12 cellular contexts compared by ENCODE assay signal in the genomic region with DNA sequence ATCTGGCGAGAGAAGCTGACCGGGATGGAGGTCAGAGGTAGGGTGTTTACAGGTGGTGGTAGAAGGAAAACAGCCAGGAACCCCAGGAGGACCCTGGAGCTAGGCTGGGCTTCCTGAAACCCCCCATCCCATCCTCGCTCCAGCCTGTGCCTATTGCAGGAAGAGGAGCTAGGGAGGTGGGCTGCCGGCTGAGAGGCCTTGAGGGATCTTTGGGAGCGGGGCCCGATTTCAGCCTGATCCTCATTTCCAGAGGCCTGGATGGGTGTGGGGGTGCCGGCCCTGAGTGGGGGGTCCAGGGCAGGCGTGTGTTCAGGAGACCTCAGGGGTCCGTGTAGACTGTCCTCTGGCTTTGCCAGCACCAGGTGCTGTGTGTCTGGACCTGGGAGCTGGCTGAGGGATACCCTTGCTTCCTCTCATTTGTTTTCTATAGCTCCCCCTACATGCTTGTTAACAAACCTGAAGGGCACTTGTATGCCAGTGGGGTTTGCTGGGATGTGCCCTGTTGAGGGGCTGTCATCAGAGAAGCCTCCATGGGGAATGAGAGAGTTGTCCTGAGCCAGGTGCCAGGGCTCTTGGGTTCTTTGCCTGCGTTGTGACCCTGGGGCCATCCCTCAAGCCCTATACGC. TPM values are rescaled to one million over a fixed set of nuclear protein-coding genes. Genes with fewer than 3 reads are reported as not detected.
A peak's percentile ranks its signal among the peaks of the same experiment; 100 is the strongest.
DNase-seq lines count a peak whose midpoint lies in the region; ATAC-seq and TF ChIP-seq lines count a peak whose summit lies in the region.
"Had no signal": no experiment of that assay in that cellular context is flagged by ENCODE, and none has a peak within 500 bp of the region (broad histone marks: within the 10 kb centered on the region; RNA-seq: fewer than 3 reads in every experiment).

No MANE protein-coding gene starts in this region.

- H3K27ac ChIP-seq in Panc1 (ENCODE audit: low read length) (no peak overlapping the region), rectal smooth muscle tissue (ENCODE audit: low read depth, low read length) (no peak overlapping the region)
- H3K27ac ChIP-seq: SJSA1, uterus had no signal

- H3K4me3 Mint-ChIP-seq in activated CD4-positive, alpha-beta T cell treated with anti-CD3 and anti-CD28 coated beads for 36 hours: peak overlapping the region; percentile 59
- peak overlapping the region; percentile 92 for H3K4me3 Mint-ChIP-seq in glutamatergic neuron (ENCODE audit: unreplicated experiment)

- H3K27me3 Mint-ChIP-seq in activated CD4-positive, alpha-beta T cell treated with anti-CD3 and anti-CD28 coated beads for 36 hours: peaks cover 42% of the 10 kb centered on the region
- H3K27me3 Mint-ChIP-seq in glutamatergic neuron (ENCODE audit: unreplicated experiment): peaks cover 4% of the 10 kb centered on the region

- peaks cover 4% of the 10 kb centered on the region for H3K4me1 Mint-ChIP-seq in activated CD4-positive, alpha-beta T cell treated with anti-CD3 and anti-CD28 coated beads for 36 hours
- peaks cover 16% of the 10 kb centered on the region for H3K4me1 Mint-ChIP-seq in glutamatergic neuron (ENCODE audit: low read depth, unreplicated experiment)

- TF ChIP-seq CTCF in Panc1 (IDR thresholded peaks at IDR 0.05) (no peak; the same call in 1 of the 2 replicates), glutamatergic neuron (IDR thresholded peaks at IDR 0.05; ENCODE audit: partially characterized antibody, unreplicated experiment) (no peak)

- intact Hi-C loops in activated CD4-positive, alpha-beta T cell treated with anti-CD3 and anti-CD28 coated beads for 36 hours (cut with DNase I, micrococcal nuclease): no loop called here
- intact Hi-C loops in Panc1 (cut with micrococcal nuclease; ENCODE audit: unreplicated experiment): no loop called here

- H3K4me3 ChIP-seq in Panc1 (ENCODE audit: low read depth in 2 of 2, low read length in 2 of 2) (peak overlapping the region; percentile 28 to 39), rectal smooth muscle tissue (ENCODE audit: low read length) (peak overlapping the region; percentile 47)
- H3K4me3 ChIP-seq: SJSA1, uterus had no signal

- H3K9me3 Mint-ChIP-seq in activated CD4-positive, alpha-beta T cell treated with anti-CD3 and anti-CD28 coated beads for 36 hours (ENCODE audit: low read depth): no peaks in the 10 kb centered on the region
- peaks cover 17% of the 10 kb centered on the region for H3K9me3 Mint-ChIP-seq in glutamatergic neuron (ENCODE audit: unreplicated experiment)

- POLR2A ChIA-PET in activated CD4-positive, alpha-beta T cell treated with anti-CD3 and anti-CD28 coated beads for 36 hours (lab: Charles Lee): no interaction called here
- POLR2A ChIA-PET in Panc1 (lab: Charles Lee): no interaction called here

- CTCF ChIA-PET in activated CD4-positive, alpha-beta T cell treated with anti-CD3 and anti-CD28 coated beads for 36 hours (lab: Charles Lee): interaction anchor here (0.8 kb wide), 1 partner anchor 59 kb away, joined by 4 read pairs; no protein-coding TSS in a partner anchor
- CTCF ChIA-PET in Panc1 (lab: Charles Lee): interaction anchor here (0.5 to 0.6 kb wide), 2 partner anchors 12 to 106 kb away, joined by 3 to 4 read pairs; no protein-coding TSS in a partner anchor

- no peaks in the 10 kb centered on the region for H3K4me1 ChIP-seq in Panc1 (ENCODE audit: control insufficient read depth, insufficient read depth, low read length)
- H3K4me1 ChIP-seq in rectal smooth muscle tissue (ENCODE audit: control insufficient read depth, insufficient read depth, low read length): no peaks in the 10 kb centered on the region
- H3K4me1 ChIP-seq: SJSA1 had no signal

- H3K36me3 Mint-ChIP-seq in activated CD4-positive, alpha-beta T cell treated with anti-CD3 and anti-CD28 coated beads for 36 hours (ENCODE audit: low read depth): no peaks in the 10 kb centered on the region
- no peaks in the 10 kb centered on the region for H3K36me3 Mint-ChIP-seq in glutamatergic neuron (ENCODE audit: unreplicated experiment)

- in situ Hi-C loops in Panc1 (cut with HindIII; ENCODE audit: low pct_unique_long_range_greater_than_20kb, low sequenced_read_pairs): no loop called here

- H3K27me3 ChIP-seq in Panc1 (ENCODE audit: control insufficient read depth, insufficient read depth, low read length) (0 out of 2 replicates have a peak, but pooled peaks cover 2% of the 10 kb centered on the region), rectal smooth muscle tissue (ENCODE audit: control insufficient read depth, insufficient read depth, low read length) (peaks cover 11% of the 10 kb centered on the region)

- H3K27ac Mint-ChIP-seq in activated CD4-positive, alpha-beta T cell treated with anti-CD3 and anti-CD28 coated beads for 36 hours: no peak overlapping the region
- H3K27ac Mint-ChIP-seq in glutamatergic neuron (ENCODE audit: unreplicated experiment): peak overlapping the region; percentile 77

- H3K9me3 ChIP-seq in Panc1 (ENCODE audit: control insufficient read depth, insufficient read depth, low read depth, low read length): no peaks in the 10 kb centered on the region
- H3K9me3 ChIP-seq: SJSA1, uterus had no signal

- no TSS peak for BruUV-seq in Panc1 (replicated peaks; lab: Mats Ljungman, UMichigan)

- H3K9ac ChIP-seq in rectal smooth muscle tissue (ENCODE audit: low read length): no peak overlapping the region

- no peaks in the 10 kb centered on the region for H3K36me3 ChIP-seq in Panc1 (ENCODE audit: control insufficient read depth, insufficient read depth, low read length)
- no peaks in the 10 kb centered on the region for H3K36me3 ChIP-seq in rectal smooth muscle tissue (ENCODE audit: control insufficient read depth, insufficient read depth, low read length)
- H3K36me3 ChIP-seq: SJSA1, uterus had no signal

- no peak for ATAC-seq in activated CD4-positive, alpha-beta T cell treated with anti-CD3 and anti-CD28 coated beads for 36 hours
- ATAC-seq in Panc1: peak; percentile 49; the same call in 1 of the 2 replicates

- DNase-seq in activated CD4-positive, alpha-beta T cell treated with anti-CD3 and anti-CD28 coated beads for 36 hours: no peak
- no peak for DNase-seq in activated CD4-positive, alpha-beta T cell treated with anti-CD3 and anti-CD28 coated beads, Interleukin-2, amount 50 U/mL, for 4 hours
- DNase-seq in Panc1 (ENCODE audit: low read depth, low spot score) (no peak), glutamatergic neuron (no peak), kidney glomerular epithelial cell (lab: John Stamatoyannopoulos, UW) (no peak), NCI-H524 treated with DMSO at 0.1 percent for 48 hours (lab: John Stamatoyannopoulos, UW) (no peak), SIG-M5 (lab: John Stamatoyannopoulos, UW) (no peak)
- DNase-seq: erythroblast, midbrain, uterus had no signal

RNA-seq across cellular contexts. Expression of gene RAP1GAP2, which starts 18.9 kb away (rescaled TPM):
- under 1 TPM; 0.64 to 0.86 TPM for total RNA-seq in activated CD4-positive, alpha-beta T cell treated with anti-CD3 and anti-CD28 coated beads for 36 hours
- 10.0 TPM for total RNA-seq in Panc1 (2021; ENCODE audit: unreplicated experiment)
- polyA plus RNA-seq in Panc1 (2012; ENCODE audit: insufficient read length): 14.6 TPM
- 86.0 TPM for total RNA-seq in glutamatergic neuron (ENCODE audit: unreplicated experiment)

RNA-seq across cellular contexts. Expression of gene CCDC92B, which starts 27.9 kb away (rescaled TPM):
- not detected for total RNA-seq in activated CD4-positive, alpha-beta T cell treated with anti-CD3 and anti-CD28 coated beads for 36 hours
- total RNA-seq in Panc1 (2021; ENCODE audit: unreplicated experiment) (0.51 TPM), glutamatergic neuron (ENCODE audit: unreplicated experiment) (19.0 TPM)
- polyA plus RNA-seq in Panc1 (2012; ENCODE audit: insufficient read length): 0.99 TPM
- total RNA-seq: SJSA1 had no signal

Comparison
In these comparisons a context has a peak if more than half of its experiments do, and no peak if none do; other contexts are left out.
1. RNA of gene CCDC92B, which starts 27.9 kb away (total RNA-seq): 19.0 TPM in glutamatergic neuron (single experiment); 0.51 TPM in Panc1 (single experiment) and not detected in activated CD4-positive, alpha-beta T cell treated with anti-CD3 and anti-CD28 coated beads for 36 hours; every median in the first group is over 10 times any median in the second.